11 cellular contexts compared by ENCODE assay signal in the genomic region with DNA sequence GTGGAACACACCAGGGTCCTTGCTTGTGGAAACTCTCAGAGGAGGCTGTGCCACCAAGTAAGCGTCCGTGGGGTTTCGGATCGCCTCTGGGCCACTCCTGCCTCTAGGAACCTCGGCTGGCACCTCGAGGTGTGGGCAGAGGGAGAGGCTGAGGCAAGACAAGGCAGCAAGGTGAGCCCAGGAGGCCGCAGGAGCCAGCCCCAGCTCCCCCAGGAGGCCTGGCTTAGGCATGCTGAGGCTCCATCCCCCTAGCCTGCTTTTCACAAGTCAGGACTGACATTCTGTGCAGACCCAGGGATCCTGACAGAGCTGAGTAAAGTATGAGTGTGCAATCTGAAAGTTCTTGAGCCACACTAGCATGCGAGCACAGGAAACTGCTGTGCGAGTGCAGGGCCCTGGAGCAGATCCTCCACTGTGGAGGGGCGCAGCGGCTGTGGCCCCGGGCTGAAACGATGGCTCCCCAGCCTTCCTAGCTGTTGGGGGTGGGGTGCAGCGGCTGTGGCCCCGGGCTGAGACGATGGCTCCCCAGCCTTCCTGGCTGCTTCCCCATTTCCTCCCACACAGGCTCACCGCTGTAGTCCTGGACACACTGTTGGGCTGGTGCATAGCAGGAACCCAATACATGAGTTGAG.
A peak's percentile ranks its signal among the peaks of the same experiment; 100 is the strongest.
DNase-seq lines count a peak whose midpoint lies in the region; ATAC-seq and TF ChIP-seq lines count a peak whose summit lies in the region.
"Had no signal": no experiment of that assay in that cellular context is flagged by ENCODE, and none has a peak within 500 bp of the region (broad histone marks: within the 10 kb centered on the region; RNA-seq: fewer than 3 reads in every experiment).

No MANE protein-coding gene starts in this region.

- peak overlapping the region; percentile 78 for H3K18ac ChIP-seq in neuronal stem cell (ENCODE audit: low read length)

- H4K91ac ChIP-seq in neuronal stem cell (ENCODE audit: low read depth, low read length, poor library complexity): no peak overlapping the region

- H2BK15ac ChIP-seq in neuronal stem cell (ENCODE audit: low read length): peak overlapping the region; percentile 40

- no peaks in the 10 kb centered on the region for H3K79me1 ChIP-seq in neuronal stem cell (ENCODE audit: low read depth, low read length)

- H3K14ac ChIP-seq in neuronal stem cell (ENCODE audit: low read length): no peak overlapping the region

- peak overlapping the region; percentile 74 for H2AK5ac ChIP-seq in neuronal stem cell (ENCODE audit: low read depth, low read length)

- WGBS in neuronal stem cell (ENCODE audit: extremely low coverage in 2 of 2, insufficient read length in 2 of 2, insufficient replicate concordance in 1 of 2), 2 donors: no CpG with 5 or more reads among the region's 17 CpGs

- intact Hi-C loops in left colon (cut with DNase I, micrococcal nuclease): no loop called here

- H3K27ac ChIP-seq in coronary artery (peak overlapping the region; percentile 69 to 71), neuronal stem cell (replicated peaks; ENCODE audit: low read length) (no peak overlapping the region)

- peak overlapping the region; percentile 63 for H2BK12ac ChIP-seq in neuronal stem cell (ENCODE audit: low read length)

- no peak overlapping the region for H3K23ac ChIP-seq in neuronal stem cell (ENCODE audit: low read depth, low read length, poor library complexity)

- no peak overlapping the region for H3K4ac ChIP-seq in neuronal stem cell (ENCODE audit: low read length)

- ATAC-seq in left colon: no peak

- H2BK5ac ChIP-seq in neuronal stem cell (ENCODE audit: low read length): peak overlapping the region; percentile 49

- H3K4me1 ChIP-seq in neuronal stem cell (ENCODE audit: control insufficient read depth in 2 of 2, insufficient read depth in 1 of 2, low read depth in 1 of 2, low read length in 2 of 2): peaks cover 0 to 7% of the 10 kb centered on the region in 2 donors

- no peaks in the 10 kb centered on the region for H3K27me3 ChIP-seq in neuronal stem cell (ENCODE audit: control insufficient read depth in 3 of 3, insufficient read depth in 3 of 3, low read depth in 1 of 3, low read length in 3 of 3)

- DNase-seq in ELR (ENCODE audit: low read depth) (peak; percentile 59), HPDE6-E6E7 (ENCODE audit: extremely low spot score) (peak; percentile 69), coronary artery (ENCODE audit: low spot score) (peak; percentile 76), neuronal stem cell (ENCODE audit: low spot score) (no peak), NCI-H69 (lab: John Stamatoyannopoulos, UW) (no peak), left colon (no peak), T-helper 9 cell (no peak), 8988T (no peak)
- DNase-seq: activated CD4-positive, CD25-positive, alpha-beta regulatory T cell; CD4-positive, alpha-beta memory T cell; stimulated activated CD4-positive, alpha-beta T cell treated with anti-CD3 and anti-CD28 coated beads, Interleukin-12 subunit alpha, Interleukin-12 subunit beta, amount 100 ng/mL, for 4 hours had no signal

- H3K36me3 ChIP-seq in neuronal stem cell (replicated peaks in 1 of 2; ENCODE audit: control insufficient read depth in 2 of 2, insufficient read depth in 2 of 2, low read length in 2 of 2): no peaks in the 10 kb centered on the region

- no peak overlapping the region for H3K4me2 ChIP-seq in neuronal stem cell (ENCODE audit: insufficient read depth, low read length, poor library complexity, severe bottlenecking)

- no peak overlapping the region for H4K8ac ChIP-seq in neuronal stem cell (ENCODE audit: low read depth, low read length)

- peak overlapping the region; percentile 57 for H2BK120ac ChIP-seq in neuronal stem cell (ENCODE audit: low read depth, low read length)

- H3K4me3 ChIP-seq in coronary artery (no peak overlapping the region), neuronal stem cell (ENCODE audit: low read length in 2 of 2) (no peak overlapping the region)

- TF ChIP-seq CTCF in coronary artery (IDR thresholded peaks at IDR 0.05): no peak

- no peaks in the 10 kb centered on the region for H3K9me3 ChIP-seq in neuronal stem cell (replicated peaks in 1 of 2; ENCODE audit: control insufficient read depth in 2 of 2, insufficient read depth in 1 of 2, low read depth in 1 of 2, low read length in 2 of 2)

- H2AFZ ChIP-seq in neuronal stem cell (ENCODE audit: low read length): no peak overlapping the region

- H3K9ac ChIP-seq in neuronal stem cell (ENCODE audit: low read depth, low read length, poor library complexity): no peak overlapping the region

Comparison
In these comparisons a context has a peak if more than half of its experiments do, and no peak if none do; other contexts are left out.
1. DNase-seq: peak in ELR (single experiment), HPDE6-E6E7 (single experiment) and coronary artery (single experiment); none in neuronal stem cell (single experiment), NCI-H69 (single experiment), left colon (0 of 2), T-helper 9 cell (single experiment) and 8988T (single experiment).